In genomic region chr10:33320288-33320687, GRCh38 we compare ENCODE assay signal across 34 cellular contexts.
"Had no signal": no experiment of that assay in that cellular context is flagged by ENCODE, and none has a peak within 500 bp of the region (broad histone marks: within the 10 kb centered on the region; RNA-seq: fewer than 3 reads in every experiment).

No MANE protein-coding gene starts in this region.

- DNase-seq: colonic mucosa; effector CD8-positive, alpha-beta T cell; foreskin keratinocyte; heart left ventricle; left cardiac atrium; left ventricle myocardium superior; lower lobe of right lung; mucosa of descending colon; naive B cell; stimulated activated CD4-positive, alpha-beta T cell treated with anti-CD3 and anti-CD28 coated beads, Interleukin-12 subunit alpha, Interleukin-12 subunit beta, amount 100 ng/mL, for 4 hours; stimulated activated CD4-positive, alpha-beta T cell treated with anti-CD3 and anti-CD28 coated beads, Interleukin-1b, Interleukin-23, amount 100 ng/mL, for 48 hours; stimulated activated CD4-positive, alpha-beta T cell treated with anti-CD3 and anti-CD28 coated beads, Interleukin-4, amount 100 ng/mL, for 24 hours; stimulated activated naive CD4-positive, alpha-beta T cell treated with Interleukin-2 at 50 U/mL for 16 hours; stomach; tibial artery had no signal

- FAIRE-seq: endothelial cell of umbilical vein, islet of Langerhans, urothelium cell line had no signal

- H3K4me3 ChIP-seq: colonic mucosa, esophagus muscularis mucosa, gastroesophageal sphincter, heart left ventricle, hepatocyte, lower lobe of right lung, mucosa of descending colon, right atrium auricular region, smooth muscle cell, stomach, tibial artery had no signal

- H3K79me2 ChIP-seq: parathyroid adenoma had no signal

- H3K27me3 ChIP-seq: colonic mucosa, esophagus muscularis mucosa, foreskin keratinocyte, gastroesophageal sphincter, heart left ventricle, hepatocyte, neutrophil, right atrium auricular region, stomach, tibial artery had no signal

- H3K9ac ChIP-seq: parathyroid adenoma had no signal

- H3K4me1 ChIP-seq: colonic mucosa, parathyroid adenoma had no signal

- H3K27me3 Mint-ChIP-seq: dendritic cell treated with granulocyte-macrophage colony-stimulating factor and Interleukin-4, amounts not matched to agents 40 ng/mL and 50 ng/mL, for 4 days; progenitor cell of endocrine pancreas; type B pancreatic cell had no signal

- H3K9me3 ChIP-seq: colonic mucosa, esophagus muscularis mucosa, gastroesophageal sphincter, heart left ventricle, lower lobe of right lung, mucosa of descending colon, neutrophil, right atrium auricular region, stomach, tibial artery had no signal

- H3K36me3 ChIP-seq: colonic mucosa, gastroesophageal sphincter, neutrophil, right atrium auricular region, stomach had no signal

- H3K4me2 ChIP-seq: hepatocyte, smooth muscle cell had no signal

- H3K9me3 Mint-ChIP-seq: dendritic cell treated with granulocyte-macrophage colony-stimulating factor and Interleukin-4, amounts not matched to agents 40 ng/mL and 50 ng/mL, for 4 days; mesothelial cell of epicardium; natural killer cell treated with Interleukin-12 subunit alpha and Interleukin-12 subunit beta and Interleukin-15 and Interleukin-18, amount 100 ng/mL, for 72 hours; stimulated activated effector memory CD8-positive, alpha-beta T cell treated with anti-CD3 and anti-CD28 coated beads, Interleukin-12 subunit alpha, Interleukin-12 subunit beta, amount 100 ng/mL, for 72 hours had no signal

- H3K4me3 Mint-ChIP-seq: dendritic cell treated with granulocyte-macrophage colony-stimulating factor and Interleukin-4, amounts not matched to agents 40 ng/mL and 50 ng/mL, for 4 days; endodermal cell; mesothelial cell of epicardium; naive B cell; natural killer cell treated with Interleukin-12 subunit alpha and Interleukin-12 subunit beta and Interleukin-15 and Interleukin-18, amount 100 ng/mL, for 72 hours; neural crest cell; stimulated activated effector memory CD8-positive, alpha-beta T cell treated with anti-CD3 and anti-CD28 coated beads, Interleukin-12 subunit alpha, Interleukin-12 subunit beta, amount 100 ng/mL, for 72 hours; type B pancreatic cell had no signal

- H2AFZ ChIP-seq: hepatocyte, parathyroid adenoma had no signal

- H3K4me1 Mint-ChIP-seq: naive B cell; stimulated activated effector memory CD8-positive, alpha-beta T cell treated with anti-CD3 and anti-CD28 coated beads, Interleukin-12 subunit alpha, Interleukin-12 subunit beta, amount 100 ng/mL, for 72 hours had no signal

- H3K36me3 Mint-ChIP-seq: natural killer cell treated with Interleukin-12 subunit alpha and Interleukin-12 subunit beta and Interleukin-15 and Interleukin-18, amount 100 ng/mL, for 72 hours; stimulated activated effector memory CD8-positive, alpha-beta T cell treated with anti-CD3 and anti-CD28 coated beads, Interleukin-12 subunit alpha, Interleukin-12 subunit beta, amount 100 ng/mL, for 72 hours had no signal

- H3K27ac Mint-ChIP-seq: dendritic cell treated with granulocyte-macrophage colony-stimulating factor and Interleukin-4, amounts not matched to agents 40 ng/mL and 50 ng/mL, for 4 days; endodermal cell; mesothelial cell of epicardium; naive B cell; natural killer cell treated with Interleukin-12 subunit alpha and Interleukin-12 subunit beta and Interleukin-15 and Interleukin-18, amount 100 ng/mL, for 72 hours; progenitor cell of endocrine pancreas; stimulated activated effector memory CD8-positive, alpha-beta T cell treated with anti-CD3 and anti-CD28 coated beads, Interleukin-12 subunit alpha, Interleukin-12 subunit beta, amount 100 ng/mL, for 72 hours; type B pancreatic cell had no signal

- ATAC-seq: foreskin keratinocyte; gastroesophageal sphincter; heart left ventricle; left cardiac atrium; left ventricle myocardium superior; mucosa of descending colon; natural killer cell treated with Interleukin-12 subunit alpha and Interleukin-12 subunit beta and Interleukin-15 and Interleukin-18, amount 100 ng/mL, for 72 hours; sciatic nerve; stimulated activated effector memory CD8-positive, alpha-beta T cell treated with anti-CD3 and anti-CD28 coated beads, Interleukin-12 subunit alpha, Interleukin-12 subunit beta, amount 100 ng/mL, for 72 hours had no signal

- H3K27ac ChIP-seq: colonic mucosa, esophagus muscularis mucosa, foreskin keratinocyte, gastroesophageal sphincter, hepatocyte, lower lobe of right lung, neutrophil, parathyroid adenoma, right atrium auricular region, stomach, tibial artery had no signal
